Comparison of ENCODE assay signal across 1 cellular context in genomic region chr9:83167126-83167525, GRCh38.
TF ChIP-seq lines count a peak whose summit lies in the region.

No MANE protein-coding gene starts in this region.

TF ChIP-seq in Ishikawa, 13 proteins besides CTCF, POLR2A, EP300 and RAD21 (continued from another document):
- TF ChIP-seq, protein P1, sequence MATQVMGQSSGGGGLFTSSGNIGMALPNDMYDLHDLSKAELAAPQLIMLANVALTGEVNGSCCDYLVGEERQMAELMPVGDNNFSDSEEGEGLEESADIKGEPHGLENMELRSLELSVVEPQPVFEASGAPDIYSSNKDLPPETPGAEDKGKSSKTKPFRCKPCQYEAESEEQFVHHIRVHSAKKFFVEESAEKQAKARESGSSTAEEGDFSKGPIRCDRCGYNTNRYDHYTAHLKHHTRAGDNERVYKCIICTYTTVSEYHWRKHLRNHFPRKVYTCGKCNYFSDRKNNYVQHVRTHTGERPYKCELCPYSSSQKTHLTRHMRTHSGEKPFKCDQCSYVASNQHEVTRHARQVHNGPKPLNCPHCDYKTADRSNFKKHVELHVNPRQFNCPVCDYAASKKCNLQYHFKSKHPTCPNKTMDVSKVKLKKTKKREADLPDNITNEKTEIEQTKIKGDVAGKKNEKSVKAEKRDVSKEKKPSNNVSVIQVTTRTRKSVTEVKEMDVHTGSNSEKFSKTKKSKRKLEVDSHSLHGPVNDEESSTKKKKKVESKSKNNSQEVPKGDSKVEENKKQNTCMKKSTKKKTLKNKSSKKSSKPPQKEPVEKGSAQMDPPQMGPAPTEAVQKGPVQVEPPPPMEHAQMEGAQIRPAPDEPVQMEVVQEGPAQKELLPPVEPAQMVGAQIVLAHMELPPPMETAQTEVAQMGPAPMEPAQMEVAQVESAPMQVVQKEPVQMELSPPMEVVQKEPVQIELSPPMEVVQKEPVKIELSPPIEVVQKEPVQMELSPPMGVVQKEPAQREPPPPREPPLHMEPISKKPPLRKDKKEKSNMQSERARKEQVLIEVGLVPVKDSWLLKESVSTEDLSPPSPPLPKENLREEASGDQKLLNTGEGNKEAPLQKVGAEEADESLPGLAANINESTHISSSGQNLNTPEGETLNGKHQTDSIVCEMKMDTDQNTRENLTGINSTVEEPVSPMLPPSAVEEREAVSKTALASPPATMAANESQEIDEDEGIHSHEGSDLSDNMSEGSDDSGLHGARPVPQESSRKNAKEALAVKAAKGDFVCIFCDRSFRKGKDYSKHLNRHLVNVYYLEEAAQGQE (IDR thresholded peaks at IDR 0.05; ENCODE audit: low read depth), result no peak
